ENCODE assay signal across 21 cellular contexts in the genomic region with DNA sequence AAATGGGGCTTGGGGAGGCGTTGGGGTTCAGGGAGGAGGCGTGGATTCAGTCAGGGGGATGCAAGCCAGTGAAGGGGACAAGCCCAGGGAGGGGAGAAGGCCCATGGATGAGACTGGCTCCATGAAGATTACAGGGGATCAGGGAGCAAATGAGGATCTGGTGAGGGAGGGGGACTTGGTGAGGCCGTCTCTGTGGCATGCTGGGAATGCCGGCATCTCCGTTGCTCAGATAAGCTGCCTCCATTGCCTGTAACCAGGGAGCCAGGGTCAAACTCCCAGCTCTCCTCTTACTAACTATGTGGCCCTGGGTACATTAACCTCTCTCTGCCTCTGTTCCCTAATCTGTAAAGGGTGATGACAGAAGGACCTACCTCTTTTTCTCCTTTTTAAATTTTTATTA. TPM values are rescaled to one million over a fixed set of nuclear protein-coding genes. Genes with fewer than 3 reads are reported as not detected.
A peak's percentile ranks its signal among the peaks of the same experiment; 100 is the strongest.
DNase-seq lines count a peak whose midpoint lies in the region; ATAC-seq and TF ChIP-seq lines count a peak whose summit lies in the region.
"Had no signal": no experiment of that assay in that cellular context is flagged by ENCODE, and none has a peak within 500 bp of the region (broad histone marks: within the 10 kb centered on the region; RNA-seq: fewer than 3 reads in every experiment).

No MANE protein-coding gene starts in this region.

- H3K36me3 ChIP-seq in osteoblast (ENCODE audit: insufficient read depth, low read length): no peaks in the 10 kb centered on the region
- peaks cover 19% of the 10 kb centered on the region for H3K36me3 ChIP-seq in breast epithelium
- H3K36me3 ChIP-seq: uterus had no signal

- H3K27me3 ChIP-seq in osteoblast (ENCODE audit: insufficient read depth, low read length): no peaks in the 10 kb centered on the region
- H3K27me3 ChIP-seq in breast epithelium: no peaks in the 10 kb centered on the region
- H3K27me3 ChIP-seq: hepatocyte, uterus had no signal

- no peak for DNase-seq in activated CD4-positive, alpha-beta T cell treated with anti-CD3 and anti-CD28 coated beads, Interleukin-2, amount 10 ng/mL, durations not matched to agents 7 days and 5 days
- DNase-seq in activated CD4-positive, alpha-beta T cell treated with anti-CD3 and anti-CD28 coated beads, Interleukin-2, amount 50 U/mL, for 4 hours: no peak
- DNase-seq in EH (ENCODE audit: low read depth) (peak; percentile 22), choroid plexus epithelial cell (ENCODE audit: low read depth) (peak; percentile 21), osteoblast (ENCODE audit: insufficient read length, low spot score, missing footprints) (peak; percentile 77), left lobe of liver (ENCODE audit: low spot score) (no peak), breast epithelium (ENCODE audit: low spot score in 2 of 2) (no peak), NCI-H446 (lab: John Stamatoyannopoulos, UW) (no peak)
- DNase-seq: activated CD4-positive, CD25-positive, alpha-beta regulatory T cell; activated CD8-positive, alpha-beta memory T cell treated with anti-CD3 and anti-CD28 coated beads, Interleukin-2, amount 50 U/mL, for 4 hours; activated naive CD4-positive, alpha-beta T cell; effector CD8-positive, alpha-beta T cell; NCI-H1105; T-helper 2 cell; uterus had no signal

- intact Hi-C loops in breast epithelium (cut with DNase I; ENCODE audit: low total_unique reads): loop anchor here (5.0 kb wide), 1 partner anchor 472 kb away; no protein-coding TSS in a partner anchor

- peaks cover 40% of the 10 kb centered on the region for H3K4me1 Mint-ChIP-seq in activated CD4-positive, alpha-beta T cell treated with anti-CD3 and anti-CD28 coated beads, Interleukin-2, amount 10 ng/mL, durations not matched to agents 7 days and 5 days

- no peaks in the 10 kb centered on the region for H4K20me1 ChIP-seq in osteoblast (ENCODE audit: insufficient read depth, low read length)

- no peak for TF ChIP-seq POLR2A in breast epithelium (IDR thresholded peaks at IDR 0.05)

- POLR2A ChIA-PET in activated CD4-positive, alpha-beta T cell treated with anti-CD3 and anti-CD28 coated beads, Interleukin-2, amount 10 ng/mL, durations not matched to agents 7 days and 5 days (lab: Charles Lee): interaction anchor here (0.9 kb wide), 1 partner anchor 108 kb away, joined by 3 read pairs; no protein-coding TSS in a partner anchor

- no peaks in the 10 kb centered on the region for H3K27me3 Mint-ChIP-seq in activated CD4-positive, alpha-beta T cell treated with anti-CD3 and anti-CD28 coated beads, Interleukin-2, amount 10 ng/mL, durations not matched to agents 7 days and 5 days

- H3K27ac Mint-ChIP-seq in activated CD4-positive, alpha-beta T cell treated with anti-CD3 and anti-CD28 coated beads, Interleukin-2, amount 10 ng/mL, durations not matched to agents 7 days and 5 days: peak overlapping the region; percentile 75

- CTCF ChIA-PET in activated CD4-positive, alpha-beta T cell treated with anti-CD3 and anti-CD28 coated beads, Interleukin-2, amount 10 ng/mL, durations not matched to agents 7 days and 5 days (lab: Charles Lee): interaction anchor here (0.6 to 4.0 kb wide), 18 partner anchors 10 to 427 kb away, joined by 3 to 44 read pairs (median 4); partner anchors contain the start of genes SPCS2 and XRRA1

- no peak overlapping the region for H3K27ac ChIP-seq in osteoblast (ENCODE audit: low read depth, low read length)
- no peak overlapping the region for H3K27ac ChIP-seq in breast epithelium
- H3K27ac ChIP-seq: A549, hepatocyte, KMS-11, prostate gland, uterus had no signal

- peaks cover 29% of the 10 kb centered on the region for H3K36me3 Mint-ChIP-seq in activated CD4-positive, alpha-beta T cell treated with anti-CD3 and anti-CD28 coated beads, Interleukin-2, amount 10 ng/mL, durations not matched to agents 7 days and 5 days (ENCODE audit: low read depth)

- H3K79me2 ChIP-seq in osteoblast (ENCODE audit: insufficient read depth, low read length): no peaks in the 10 kb centered on the region
- H3K79me2 ChIP-seq: hepatocyte had no signal

- no peaks in the 10 kb centered on the region for H3K9me3 ChIP-seq in osteoblast (ENCODE audit: low read depth, low read length)
- no peaks in the 10 kb centered on the region for H3K9me3 ChIP-seq in breast epithelium
- H3K9me3 ChIP-seq: A549, prostate gland, uterus had no signal

- H3K9me3 Mint-ChIP-seq in activated CD4-positive, alpha-beta T cell treated with anti-CD3 and anti-CD28 coated beads, Interleukin-2, amount 10 ng/mL, durations not matched to agents 7 days and 5 days: no peaks in the 10 kb centered on the region

- H2AFZ ChIP-seq in osteoblast (ENCODE audit: low read length): no peak overlapping the region
- H2AFZ ChIP-seq: hepatocyte had no signal

- H3K4me3 ChIP-seq in choroid plexus epithelial cell (ENCODE audit: low read depth, low read length) (no peak overlapping the region), osteoblast (ENCODE audit: insufficient read depth, low read length) (no peak overlapping the region), breast epithelium (no peak overlapping the region)
- H3K4me3 ChIP-seq: A549, hepatocyte, prostate gland, uterus had no signal

- TF ChIP-seq CTCF in choroid plexus epithelial cell (conservative IDR thresholded peaks at IDR 0.05; ENCODE audit: low read depth, low read length) (no peak), osteoblast (IDR thresholded peaks at IDR 0.05; ENCODE audit: extremely low read depth, low read depth, low read length) (no peak), breast epithelium (IDR thresholded peaks at IDR 0.05) (no peak)

- ATAC-seq in left lobe of liver: no peak

- H3K4me2 ChIP-seq in osteoblast (ENCODE audit: insufficient read depth, low read length): no peak overlapping the region
- H3K4me2 ChIP-seq: A549, hepatocyte, KMS-11 had no signal

- no peaks in the 10 kb centered on the region for H3K4me1 ChIP-seq in osteoblast (ENCODE audit: insufficient read depth, low read length)
- no peaks in the 10 kb centered on the region for H3K4me1 ChIP-seq in breast epithelium
- H3K4me1 ChIP-seq: prostate gland had no signal

- H3K4me3 Mint-ChIP-seq in activated CD4-positive, alpha-beta T cell treated with anti-CD3 and anti-CD28 coated beads, Interleukin-2, amount 10 ng/mL, durations not matched to agents 7 days and 5 days: no peak overlapping the region

RNA-seq across cellular contexts. Expression of gene TPBGL, which starts 38.7 kb away (rescaled TPM):
- under 1 TPM in 1 of 2 experiments, not detected in 1; 0.06 TPM for total RNA-seq in activated CD4-positive, alpha-beta T cell treated with anti-CD3 and anti-CD28 coated beads, Interleukin-2, amount 10 ng/mL, durations not matched to agents 7 days and 5 days
- total RNA-seq in osteoblast (not detected in 2 replicates), left lobe of liver (not detected), breast epithelium (under 1 TPM in 1 of 3 donors, not detected in 2; 0.33 TPM)
- total RNA-seq: bronchial epithelial cell, G401, hepatocyte had no signal

Comparison
In these comparisons a context has a peak if more than half of its experiments do, and no peak if none do; other contexts are left out.
1. DNase-seq: peak in EH (single experiment), choroid plexus epithelial cell (single experiment) and osteoblast (single experiment); none in activated CD4-positive, alpha-beta T cell treated with anti-CD3 and anti-CD28 coated beads, Interleukin-2, amount 10 ng/mL, durations not matched to agents 7 days and 5 days (single experiment), activated CD4-positive, alpha-beta T cell treated with anti-CD3 and anti-CD28 coated beads, Interleukin-2, amount 50 U/mL, for 4 hours (0 of 2), left lobe of liver (single experiment), breast epithelium (0 of 2) and NCI-H446 (0 of 2).